ENCODE assay signal across 1 cellular context in the genomic region with DNA sequence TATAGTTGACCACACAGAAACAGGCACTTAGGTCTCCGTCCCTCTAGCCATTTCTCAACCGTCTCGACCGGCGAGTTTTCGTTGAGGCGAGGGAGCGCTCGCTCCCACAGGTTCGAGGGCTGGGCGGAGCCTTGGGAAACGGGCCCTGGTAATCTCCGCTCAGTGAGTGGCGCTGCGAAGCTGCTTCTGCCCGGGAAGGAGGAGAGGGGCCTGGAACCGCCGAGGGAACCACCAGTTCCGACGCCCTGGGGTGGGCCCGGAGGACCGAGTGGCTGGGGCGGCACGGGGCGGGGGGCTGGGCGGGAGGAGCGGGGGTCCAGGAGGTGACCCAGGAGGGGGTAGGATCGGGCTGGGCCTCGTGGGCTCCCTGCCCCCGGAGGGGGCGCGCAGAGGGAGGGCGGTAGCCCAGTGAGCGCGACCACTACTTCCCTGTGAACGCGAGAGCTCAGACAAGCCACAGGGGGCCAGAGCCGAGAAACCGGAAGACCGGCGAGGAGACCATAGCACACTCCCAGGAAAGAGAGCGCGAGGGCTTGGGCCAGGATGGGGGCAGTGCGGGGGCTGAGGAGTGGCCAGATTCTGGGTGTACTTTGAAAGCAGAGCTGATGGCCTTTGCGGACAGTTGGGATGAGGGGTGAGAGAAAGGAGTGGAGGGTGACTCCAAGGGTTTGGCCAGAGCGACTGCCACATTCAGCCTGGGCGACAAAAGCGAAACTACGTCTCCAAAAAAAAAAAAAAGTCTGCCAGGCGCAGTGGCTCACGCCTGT.
TF ChIP-seq lines count a peak whose summit lies in the region.

No MANE protein-coding gene starts in this region.

TF ChIP-seq in HepG2, 621 proteins besides CTCF, POLR2A, EP300 and RAD21 (continued from another document and continues in another):
- TF ChIP-seq, protein P1, sequence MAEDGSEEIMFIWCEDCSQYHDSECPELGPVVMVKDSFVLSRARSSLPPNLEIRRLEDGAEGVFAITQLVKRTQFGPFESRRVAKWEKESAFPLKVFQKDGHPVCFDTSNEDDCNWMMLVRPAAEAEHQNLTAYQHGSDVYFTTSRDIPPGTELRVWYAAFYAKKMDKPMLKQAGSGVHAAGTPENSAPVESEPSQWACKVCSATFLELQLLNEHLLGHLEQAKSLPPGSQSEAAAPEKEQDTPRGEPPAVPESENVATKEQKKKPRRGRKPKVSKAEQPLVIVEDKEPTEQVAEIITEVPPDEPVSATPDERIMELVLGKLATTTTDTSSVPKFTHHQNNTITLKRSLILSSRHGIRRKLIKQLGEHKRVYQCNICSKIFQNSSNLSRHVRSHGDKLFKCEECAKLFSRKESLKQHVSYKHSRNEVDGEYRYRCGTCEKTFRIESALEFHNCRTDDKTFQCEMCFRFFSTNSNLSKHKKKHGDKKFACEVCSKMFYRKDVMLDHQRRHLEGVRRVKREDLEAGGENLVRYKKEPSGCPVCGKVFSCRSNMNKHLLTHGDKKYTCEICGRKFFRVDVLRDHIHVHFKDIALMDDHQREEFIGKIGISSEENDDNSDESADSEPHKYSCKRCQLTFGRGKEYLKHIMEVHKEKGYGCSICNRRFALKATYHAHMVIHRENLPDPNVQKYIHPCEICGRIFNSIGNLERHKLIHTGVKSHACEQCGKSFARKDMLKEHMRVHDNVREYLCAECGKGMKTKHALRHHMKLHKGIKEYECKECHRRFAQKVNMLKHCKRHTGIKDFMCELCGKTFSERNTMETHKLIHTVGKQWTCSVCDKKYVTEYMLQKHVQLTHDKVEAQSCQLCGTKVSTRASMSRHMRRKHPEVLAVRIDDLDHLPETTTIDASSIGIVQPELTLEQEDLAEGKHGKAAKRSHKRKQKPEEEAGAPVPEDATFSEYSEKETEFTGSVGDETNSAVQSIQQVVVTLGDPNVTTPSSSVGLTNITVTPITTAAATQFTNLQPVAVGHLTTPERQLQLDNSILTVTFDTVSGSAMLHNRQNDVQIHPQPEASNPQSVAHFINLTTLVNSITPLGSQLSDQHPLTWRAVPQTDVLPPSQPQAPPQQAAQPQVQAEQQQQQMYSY (CRISPR knock-in tag; IDR thresholded peaks at IDR 0.05) = no peak
- no peak; the same call in 1 of the 2 replicates for TF ChIP-seq ZNF101 (CRISPR knock-in tag; IDR thresholded peaks at IDR 0.05; ENCODE audit: borderline replicate concordance, low read depth)
- no peak for TF ChIP-seq ZNF34 (CRISPR knock-in tag; IDR thresholded peaks at IDR 0.05; ENCODE audit: borderline replicate concordance)
- TF ChIP-seq POLR2AphosphoS2 (IDR thresholded peaks at IDR 0.05; ENCODE audit: low read depth, low read length) = no peak
- no peak for TF ChIP-seq ZKSCAN1 (IDR thresholded peaks at IDR 0.05; ENCODE audit: low read length)
- no peak for TF ChIP-seq FOXK1 (CRISPR knock-in tag; IDR thresholded peaks at IDR 0.05; ENCODE audit: borderline replicate concordance, low read depth)
- no peak; the same call in 1 of the 2 replicates for TF ChIP-seq ZFP41 (CRISPR knock-in tag; IDR thresholded peaks at IDR 0.05; ENCODE audit: borderline replicate concordance)
- TF ChIP-seq, protein P2, sequence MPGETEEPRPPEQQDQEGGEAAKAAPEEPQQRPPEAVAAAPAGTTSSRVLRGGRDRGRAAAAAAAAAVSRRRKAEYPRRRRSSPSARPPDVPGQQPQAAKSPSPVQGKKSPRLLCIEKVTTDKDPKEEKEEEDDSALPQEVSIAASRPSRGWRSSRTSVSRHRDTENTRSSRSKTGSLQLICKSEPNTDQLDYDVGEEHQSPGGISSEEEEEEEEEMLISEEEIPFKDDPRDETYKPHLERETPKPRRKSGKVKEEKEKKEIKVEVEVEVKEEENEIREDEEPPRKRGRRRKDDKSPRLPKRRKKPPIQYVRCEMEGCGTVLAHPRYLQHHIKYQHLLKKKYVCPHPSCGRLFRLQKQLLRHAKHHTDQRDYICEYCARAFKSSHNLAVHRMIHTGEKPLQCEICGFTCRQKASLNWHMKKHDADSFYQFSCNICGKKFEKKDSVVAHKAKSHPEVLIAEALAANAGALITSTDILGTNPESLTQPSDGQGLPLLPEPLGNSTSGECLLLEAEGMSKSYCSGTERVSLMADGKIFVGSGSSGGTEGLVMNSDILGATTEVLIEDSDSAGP (CRISPR knock-in tag; IDR thresholded peaks at IDR 0.05; ENCODE audit: borderline replicate concordance) = peak; percentile 44; the same call in 1 of the 2 replicates
- TF ChIP-seq, protein P3, sequence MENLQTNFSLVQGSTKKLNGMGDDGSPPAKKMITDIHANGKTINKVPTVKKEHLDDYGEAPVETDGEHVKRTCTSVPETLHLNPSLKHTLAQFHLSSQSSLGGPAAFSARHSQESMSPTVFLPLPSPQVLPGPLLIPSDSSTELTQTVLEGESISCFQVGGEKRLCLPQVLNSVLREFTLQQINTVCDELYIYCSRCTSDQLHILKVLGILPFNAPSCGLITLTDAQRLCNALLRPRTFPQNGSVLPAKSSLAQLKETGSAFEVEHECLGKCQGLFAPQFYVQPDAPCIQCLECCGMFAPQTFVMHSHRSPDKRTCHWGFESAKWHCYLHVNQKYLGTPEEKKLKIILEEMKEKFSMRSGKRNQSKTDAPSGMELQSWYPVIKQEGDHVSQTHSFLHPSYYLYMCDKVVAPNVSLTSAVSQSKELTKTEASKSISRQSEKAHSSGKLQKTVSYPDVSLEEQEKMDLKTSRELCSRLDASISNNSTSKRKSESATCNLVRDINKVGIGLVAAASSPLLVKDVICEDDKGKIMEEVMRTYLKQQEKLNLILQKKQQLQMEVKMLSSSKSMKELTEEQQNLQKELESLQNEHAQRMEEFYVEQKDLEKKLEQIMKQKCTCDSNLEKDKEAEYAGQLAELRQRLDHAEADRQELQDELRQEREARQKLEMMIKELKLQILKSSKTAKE (CRISPR knock-in tag; IDR thresholded peaks at IDR 0.05; ENCODE audit: borderline replicate concordance) = no peak
- TF ChIP-seq, protein P4, sequence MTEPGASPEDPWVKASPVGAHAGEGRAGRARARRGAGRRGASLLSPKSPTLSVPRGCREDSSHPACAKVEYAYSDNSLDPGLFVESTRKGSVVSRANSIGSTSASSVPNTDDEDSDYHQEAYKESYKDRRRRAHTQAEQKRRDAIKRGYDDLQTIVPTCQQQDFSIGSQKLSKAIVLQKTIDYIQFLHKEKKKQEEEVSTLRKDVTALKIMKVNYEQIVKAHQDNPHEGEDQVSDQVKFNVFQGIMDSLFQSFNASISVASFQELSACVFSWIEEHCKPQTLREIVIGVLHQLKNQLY (CRISPR knock-in tag; IDR thresholded peaks at IDR 0.05) = no peak
- TF ChIP-seq HCFC1 (IDR thresholded peaks at IDR 0.05; ENCODE audit: low read depth, low read length) = no peak
- 0 out of 2 replicates have a peak, but pooled peaks have one; percentile 55 for TF ChIP-seq ZNF431 (CRISPR knock-in tag; IDR thresholded peaks at IDR 0.05; ENCODE audit: borderline replicate concordance, low read depth)
- TF ChIP-seq, protein P5, sequence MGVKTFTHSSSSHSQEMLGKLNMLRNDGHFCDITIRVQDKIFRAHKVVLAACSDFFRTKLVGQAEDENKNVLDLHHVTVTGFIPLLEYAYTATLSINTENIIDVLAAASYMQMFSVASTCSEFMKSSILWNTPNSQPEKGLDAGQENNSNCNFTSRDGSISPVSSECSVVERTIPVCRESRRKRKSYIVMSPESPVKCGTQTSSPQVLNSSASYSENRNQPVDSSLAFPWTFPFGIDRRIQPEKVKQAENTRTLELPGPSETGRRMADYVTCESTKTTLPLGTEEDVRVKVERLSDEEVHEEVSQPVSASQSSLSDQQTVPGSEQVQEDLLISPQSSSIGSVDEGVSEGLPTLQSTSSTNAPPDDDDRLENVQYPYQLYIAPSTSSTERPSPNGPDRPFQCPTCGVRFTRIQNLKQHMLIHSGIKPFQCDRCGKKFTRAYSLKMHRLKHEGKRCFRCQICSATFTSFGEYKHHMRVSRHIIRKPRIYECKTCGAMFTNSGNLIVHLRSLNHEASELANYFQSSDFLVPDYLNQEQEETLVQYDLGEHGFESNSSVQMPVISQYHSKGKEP (CRISPR knock-in tag; IDR thresholded peaks at IDR 0.05) = no peak
- peak; percentile 21; the same call in 1 of the 2 replicates for TF ChIP-seq ZFP82 (CRISPR knock-in tag; IDR thresholded peaks at IDR 0.05; ENCODE audit: borderline replicate concordance)
- peak; percentile 42 for TF ChIP-seq U2AF1 (optimal IDR thresholded peaks at IDR 0.05; ENCODE audit: low read depth, low read length)
- TF ChIP-seq JUND (CRISPR knock-in tag; IDR thresholded peaks at IDR 0.05) = no peak
- TF ChIP-seq HHEX (CRISPR knock-in tag; IDR thresholded peaks at IDR 0.05) = no peak
- TF ChIP-seq, protein P6, sequence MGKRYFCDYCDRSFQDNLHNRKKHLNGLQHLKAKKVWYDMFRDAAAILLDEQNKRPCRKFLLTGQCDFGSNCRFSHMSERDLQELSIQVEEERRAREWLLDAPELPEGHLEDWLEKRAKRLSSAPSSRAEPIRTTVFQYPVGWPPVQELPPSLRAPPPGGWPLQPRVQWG (CRISPR knock-in tag; IDR thresholded peaks at IDR 0.05; ENCODE audit: borderline replicate concordance, low read depth) = no peak; the same call in 1 of the 2 replicates
- no peak; the same call in 1 of the 2 replicates for TF ChIP-seq ETV6 (CRISPR knock-in tag; conservative IDR thresholded peaks at IDR 0.05)
- TF ChIP-seq, protein P7, sequence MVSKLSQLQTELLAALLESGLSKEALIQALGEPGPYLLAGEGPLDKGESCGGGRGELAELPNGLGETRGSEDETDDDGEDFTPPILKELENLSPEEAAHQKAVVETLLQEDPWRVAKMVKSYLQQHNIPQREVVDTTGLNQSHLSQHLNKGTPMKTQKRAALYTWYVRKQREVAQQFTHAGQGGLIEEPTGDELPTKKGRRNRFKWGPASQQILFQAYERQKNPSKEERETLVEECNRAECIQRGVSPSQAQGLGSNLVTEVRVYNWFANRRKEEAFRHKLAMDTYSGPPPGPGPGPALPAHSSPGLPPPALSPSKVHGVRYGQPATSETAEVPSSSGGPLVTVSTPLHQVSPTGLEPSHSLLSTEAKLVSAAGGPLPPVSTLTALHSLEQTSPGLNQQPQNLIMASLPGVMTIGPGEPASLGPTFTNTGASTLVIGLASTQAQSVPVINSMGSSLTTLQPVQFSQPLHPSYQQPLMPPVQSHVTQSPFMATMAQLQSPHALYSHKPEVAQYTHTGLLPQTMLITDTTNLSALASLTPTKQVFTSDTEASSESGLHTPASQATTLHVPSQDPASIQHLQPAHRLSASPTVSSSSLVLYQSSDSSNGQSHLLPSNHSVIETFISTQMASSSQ (IDR thresholded peaks at IDR 0.05; ENCODE audit: low read depth) = no peak
- TF ChIP-seq, protein P7 (CRISPR knock-in tag; IDR thresholded peaks at IDR 0.05; ENCODE audit: borderline replicate concordance) = no peak
- no peak for TF ChIP-seq JUN (CRISPR knock-in tag; IDR thresholded peaks at IDR 0.05)
- TF ChIP-seq ZNF607 (CRISPR knock-in tag; IDR thresholded peaks at IDR 0.05; ENCODE audit: borderline replicate concordance) = 0 out of 2 replicates have a peak, but pooled peaks have one; percentile 12
- no peak for TF ChIP-seq TOPORS (CRISPR knock-in tag; IDR thresholded peaks at IDR 0.05)
- TF ChIP-seq, protein P8, sequence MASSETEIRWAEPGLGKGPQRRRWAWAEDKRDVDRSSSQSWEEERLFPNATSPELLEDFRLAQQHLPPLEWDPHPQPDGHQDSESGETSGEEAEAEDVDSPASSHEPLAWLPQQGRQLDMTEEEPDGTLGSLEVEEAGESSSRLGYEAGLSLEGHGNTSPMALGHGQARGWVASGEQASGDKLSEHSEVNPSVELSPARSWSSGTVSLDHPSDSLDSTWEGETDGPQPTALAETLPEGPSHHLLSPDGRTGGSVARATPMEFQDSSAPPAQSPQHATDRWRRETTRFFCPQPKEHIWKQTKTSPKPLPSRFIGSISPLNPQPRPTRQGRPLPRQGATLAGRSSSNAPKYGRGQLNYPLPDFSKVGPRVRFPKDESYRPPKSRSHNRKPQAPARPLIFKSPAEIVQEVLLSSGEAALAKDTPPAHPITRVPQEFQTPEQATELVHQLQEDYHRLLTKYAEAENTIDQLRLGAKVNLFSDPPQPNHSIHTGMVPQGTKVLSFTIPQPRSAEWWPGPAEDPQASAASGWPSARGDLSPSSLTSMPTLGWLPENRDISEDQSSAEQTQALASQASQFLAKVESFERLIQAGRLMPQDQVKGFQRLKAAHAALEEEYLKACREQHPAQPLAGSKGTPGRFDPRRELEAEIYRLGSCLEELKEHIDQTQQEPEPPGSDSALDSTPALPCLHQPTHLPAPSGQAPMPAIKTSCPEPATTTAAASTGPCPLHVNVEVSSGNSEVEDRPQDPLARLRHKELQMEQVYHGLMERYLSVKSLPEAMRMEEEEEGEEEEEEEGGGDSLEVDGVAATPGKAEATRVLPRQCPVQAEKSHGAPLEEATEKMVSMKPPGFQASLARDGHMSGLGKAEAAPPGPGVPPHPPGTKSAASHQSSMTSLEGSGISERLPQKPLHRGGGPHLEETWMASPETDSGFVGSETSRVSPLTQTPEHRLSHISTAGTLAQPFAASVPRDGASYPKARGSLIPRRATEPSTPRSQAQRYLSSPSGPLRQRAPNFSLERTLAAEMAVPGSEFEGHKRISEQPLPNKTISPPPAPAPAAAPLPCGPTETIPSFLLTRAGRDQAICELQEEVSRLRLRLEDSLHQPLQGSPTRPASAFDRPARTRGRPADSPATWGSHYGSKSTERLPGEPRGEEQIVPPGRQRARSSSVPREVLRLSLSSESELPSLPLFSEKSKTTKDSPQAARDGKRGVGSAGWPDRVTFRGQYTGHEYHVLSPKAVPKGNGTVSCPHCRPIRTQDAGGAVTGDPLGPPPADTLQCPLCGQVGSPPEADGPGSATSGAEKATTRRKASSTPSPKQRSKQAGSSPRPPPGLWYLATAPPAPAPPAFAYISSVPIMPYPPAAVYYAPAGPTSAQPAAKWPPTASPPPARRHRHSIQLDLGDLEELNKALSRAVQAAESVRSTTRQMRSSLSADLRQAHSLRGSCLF (CRISPR knock-in tag; IDR thresholded peaks at IDR 0.05; ENCODE audit: borderline replicate concordance) = no peak
- TF ChIP-seq, protein P9, sequence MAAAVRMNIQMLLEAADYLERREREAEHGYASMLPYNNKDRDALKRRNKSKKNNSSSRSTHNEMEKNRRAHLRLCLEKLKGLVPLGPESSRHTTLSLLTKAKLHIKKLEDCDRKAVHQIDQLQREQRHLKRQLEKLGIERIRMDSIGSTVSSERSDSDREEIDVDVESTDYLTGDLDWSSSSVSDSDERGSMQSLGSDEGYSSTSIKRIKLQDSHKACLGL (CRISPR knock-in tag; IDR thresholded peaks at IDR 0.05) = peak; percentile 39; the same call in 1 of the 2 replicates
